ENCODE assay signal across 12 cellular contexts in the genomic region with DNA sequence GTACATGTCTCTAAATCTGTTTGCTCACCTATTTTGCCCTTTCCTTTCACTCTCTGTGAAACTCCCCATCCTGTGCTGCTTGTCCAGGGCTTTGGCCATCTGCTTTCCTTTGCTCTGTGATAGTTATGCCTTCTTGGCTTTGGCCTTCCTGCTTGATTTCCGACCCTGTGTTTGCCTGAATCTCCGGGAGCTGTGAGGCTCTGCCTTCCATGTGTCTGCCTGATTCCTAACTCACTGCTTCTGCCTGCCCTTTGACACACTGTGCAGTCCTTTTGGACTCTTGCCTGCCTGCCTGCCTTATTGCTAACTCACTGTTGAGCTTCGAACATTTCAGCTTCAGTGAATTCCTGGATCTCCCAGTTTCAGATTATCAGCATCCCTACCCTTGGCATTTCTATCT.
DNase-seq lines count a peak whose midpoint lies in the region; ATAC-seq, FAIRE-seq and TF ChIP-seq lines count a peak whose summit lies in the region.
"Had no signal": no experiment of that assay in that cellular context is flagged by ENCODE, and none has a peak within 500 bp of the region (broad histone marks: within the 10 kb centered on the region; RNA-seq: fewer than 3 reads in every experiment).

No MANE protein-coding gene starts in this region.

- no peak overlapping the region for H3K4me2 ChIP-seq in GM23338

- peaks cover 4% of the 10 kb centered on the region; the same call in 2 of the 3 replicates for H3K4me1 Mint-ChIP-seq in GM23338

- no peaks in the 10 kb centered on the region for H4K20me1 ChIP-seq in GM23338 (replicated peaks; ENCODE audit: insufficient read depth)

- DNase-seq in GM23338 (ENCODE audit: low spot score) (no peak), bronchial epithelial cell (ENCODE audit: low read depth) (no peak), left ventricle myocardium superior (peak; percentile 38), ovary (peak in 3 of 5 donors; percentile 11 to 40 (median 15)), COLO668 (lab: John Stamatoyannopoulos, UW; ENCODE audit: unreplicated experiment) (no peak), upper lobe of right lung (no peak)
- DNase-seq: activated CD4-positive, alpha-beta memory T cell treated with anti-CD3 and anti-CD28 coated beads for 36 hours; NK-92 treated with Interleukin-12 subunit alpha and Interleukin-12 subunit beta, amount 100 ng/mL, for 24 hours; stimulated activated naive CD4-positive, alpha-beta T cell had no signal

- H3K27me3 ChIP-seq in GM23338 (ENCODE audit: insufficient read depth) = no peaks in the 10 kb centered on the region
- H3K27me3 ChIP-seq in bronchial epithelial cell (ENCODE audit: control insufficient read depth, insufficient read depth, low read length) = no peaks in the 10 kb centered on the region
- no peaks in the 10 kb centered on the region for H3K27me3 ChIP-seq in ovary
- H3K27me3 ChIP-seq in upper lobe of right lung = no peaks in the 10 kb centered on the region

- no peaks in the 10 kb centered on the region for H3K79me2 ChIP-seq in GM23338 (replicated peaks; ENCODE audit: insufficient read depth)

- no peaks in the 10 kb centered on the region for H3K4me1 ChIP-seq in GM23338 (ENCODE audit: insufficient read depth)
- no peaks in the 10 kb centered on the region for H3K4me1 ChIP-seq in ovary (ENCODE audit: insufficient read depth)
- H3K4me1 ChIP-seq in upper lobe of right lung = no peaks in the 10 kb centered on the region

- TF ChIP-seq CTCF in GM23338 (conservative IDR thresholded peaks at IDR 0.05; ENCODE audit: low read depth in 2 of 2) = no peak
- no peak for TF ChIP-seq CTCF in bronchial epithelial cell (IDR thresholded peaks at IDR 0.05; ENCODE audit: insufficient read depth, low read length, severe bottlenecking)
- no peak for TF ChIP-seq CTCF in ovary (IDR thresholded peaks at IDR 0.05)
- no peak for TF ChIP-seq CTCF in upper lobe of right lung (IDR thresholded peaks at IDR 0.05)

- no peaks in the 10 kb centered on the region for H3K36me3 Mint-ChIP-seq in GM23338 (ENCODE audit: low read depth)
- H3K36me3 Mint-ChIP-seq: activated CD4-positive, alpha-beta memory T cell treated with anti-CD3 and anti-CD28 coated beads for 36 hours had no signal

- TF ChIP-seq POLR2A in ovary (IDR thresholded peaks at IDR 0.05) = no peak

- H3K4me3 ChIP-seq in GM23338 (no peak overlapping the region), bronchial epithelial cell (ENCODE audit: low read depth, low read length) (no peak overlapping the region), ovary (no peak overlapping the region), upper lobe of right lung (no peak overlapping the region)

- H3K9me3 ChIP-seq in ovary (no peaks in the 10 kb centered on the region), upper lobe of right lung (no peaks in the 10 kb centered on the region)

- H3K27me3 Mint-ChIP-seq in GM23338 (ENCODE audit: insufficient read depth, low read depth, poor library complexity) = no peaks in the 10 kb centered on the region

- 2 to 11% (median 2%) methylated on average over 3 of the region's 3 CpGs for WGBS in ovary, 3 donors

- intact Hi-C loops in left ventricle myocardium superior (cut with micrococcal nuclease) = no loop called here
- intact Hi-C loops in ovary (cut with DNase I) = no loop called here
- intact Hi-C loops in upper lobe of right lung (cut with DNase I) = no loop called here

- no peaks in the 10 kb centered on the region for H3K9me3 Mint-ChIP-seq in GM23338
- H3K9me3 Mint-ChIP-seq: activated CD4-positive, alpha-beta memory T cell treated with anti-CD3 and anti-CD28 coated beads for 36 hours had no signal

- no peak overlapping the region; the same call in 1 of the 2 replicates for H3K27ac Mint-ChIP-seq in GM23338
- H3K27ac Mint-ChIP-seq: activated CD4-positive, alpha-beta memory T cell treated with anti-CD3 and anti-CD28 coated beads for 36 hours had no signal

- H3K27ac ChIP-seq in GM23338 (ENCODE audit: low read depth) (no peak overlapping the region), ovary (no peak overlapping the region), upper lobe of right lung (no peak overlapping the region)

- TF ChIP-seq EP300 in ovary (IDR thresholded peaks at IDR 0.05) = no peak

- peak overlapping the region; percentile 88; the same call in 1 of the 2 replicates for H2AFZ ChIP-seq in GM23338

- H3F3A ChIP-seq in GM23338 (replicated peaks; ENCODE audit: low read depth) = no peaks in the 10 kb centered on the region

- no peak overlapping the region for H3K4me3 Mint-ChIP-seq in GM23338
- H3K4me3 Mint-ChIP-seq: activated CD4-positive, alpha-beta memory T cell treated with anti-CD3 and anti-CD28 coated beads for 36 hours had no signal

- H3K36me3 ChIP-seq in GM23338 (ENCODE audit: insufficient read depth) = no peaks in the 10 kb centered on the region
- H3K36me3 ChIP-seq in bronchial epithelial cell (ENCODE audit: control insufficient read depth, insufficient read depth, low read length) = no peaks in the 10 kb centered on the region
- no peaks in the 10 kb centered on the region for H3K36me3 ChIP-seq in ovary
- H3K36me3 ChIP-seq in upper lobe of right lung = no peaks in the 10 kb centered on the region

- H3K9me2 ChIP-seq in GM23338 (ENCODE audit: insufficient read depth) = 0 out of 2 replicates have a peak, but pooled peaks cover 4% of the 10 kb centered on the region

- FAIRE-seq in bronchial epithelial cell (lab: Jason Lieb, UNC) = peak; percentile 58

- ATAC-seq in GM23338 = no peak
- ATAC-seq in left ventricle myocardium superior = peak; percentile 79
- no peak for ATAC-seq in HG03565 (IDR thresholded peaks at IDR 0.05; ENCODE audit: unreplicated experiment)
- ATAC-seq in GM18873 (IDR thresholded peaks at IDR 0.05; ENCODE audit: low FRiP score, unreplicated experiment) = no peak
- ATAC-seq in upper lobe of right lung = no peak
- ATAC-seq: HCT116 had no signal

TF ChIP-seq in GM23338, 12 proteins besides CTCF, POLR2A, EP300 and RAD21 (continues in another document):
- TF ChIP-seq ZNF331 (CRISPR knock-in tag; IDR thresholded peaks at IDR 0.05; ENCODE audit: low read depth) (no peak), EZH2phosphoT487 (IDR thresholded peaks at IDR 0.05; ENCODE audit: unreplicated experiment) (no peak), CREB1 (CRISPR knock-in tag; IDR thresholded peaks at IDR 0.05; ENCODE audit: low read depth) (no peak), JUNB (IDR thresholded peaks at IDR 0.05; ENCODE audit: unreplicated experiment) (no peak), STAT1 (IDR thresholded peaks at IDR 0.05; ENCODE audit: unreplicated experiment) (no peak), NANOG (IDR thresholded peaks at IDR 0.05; ENCODE audit: borderline replicate concordance) (no peak), ZNF114 (CRISPR knock-in tag; IDR thresholded peaks at IDR 0.05) (no peak), EZH2 (IDR thresholded peaks at IDR 0.05; ENCODE audit: low read depth, unreplicated experiment) (no peak), POLR2AphosphoS5 (IDR thresholded peaks at IDR 0.05; ENCODE audit: low read depth) (no peak)
- TF ChIP-seq, protein P1, sequence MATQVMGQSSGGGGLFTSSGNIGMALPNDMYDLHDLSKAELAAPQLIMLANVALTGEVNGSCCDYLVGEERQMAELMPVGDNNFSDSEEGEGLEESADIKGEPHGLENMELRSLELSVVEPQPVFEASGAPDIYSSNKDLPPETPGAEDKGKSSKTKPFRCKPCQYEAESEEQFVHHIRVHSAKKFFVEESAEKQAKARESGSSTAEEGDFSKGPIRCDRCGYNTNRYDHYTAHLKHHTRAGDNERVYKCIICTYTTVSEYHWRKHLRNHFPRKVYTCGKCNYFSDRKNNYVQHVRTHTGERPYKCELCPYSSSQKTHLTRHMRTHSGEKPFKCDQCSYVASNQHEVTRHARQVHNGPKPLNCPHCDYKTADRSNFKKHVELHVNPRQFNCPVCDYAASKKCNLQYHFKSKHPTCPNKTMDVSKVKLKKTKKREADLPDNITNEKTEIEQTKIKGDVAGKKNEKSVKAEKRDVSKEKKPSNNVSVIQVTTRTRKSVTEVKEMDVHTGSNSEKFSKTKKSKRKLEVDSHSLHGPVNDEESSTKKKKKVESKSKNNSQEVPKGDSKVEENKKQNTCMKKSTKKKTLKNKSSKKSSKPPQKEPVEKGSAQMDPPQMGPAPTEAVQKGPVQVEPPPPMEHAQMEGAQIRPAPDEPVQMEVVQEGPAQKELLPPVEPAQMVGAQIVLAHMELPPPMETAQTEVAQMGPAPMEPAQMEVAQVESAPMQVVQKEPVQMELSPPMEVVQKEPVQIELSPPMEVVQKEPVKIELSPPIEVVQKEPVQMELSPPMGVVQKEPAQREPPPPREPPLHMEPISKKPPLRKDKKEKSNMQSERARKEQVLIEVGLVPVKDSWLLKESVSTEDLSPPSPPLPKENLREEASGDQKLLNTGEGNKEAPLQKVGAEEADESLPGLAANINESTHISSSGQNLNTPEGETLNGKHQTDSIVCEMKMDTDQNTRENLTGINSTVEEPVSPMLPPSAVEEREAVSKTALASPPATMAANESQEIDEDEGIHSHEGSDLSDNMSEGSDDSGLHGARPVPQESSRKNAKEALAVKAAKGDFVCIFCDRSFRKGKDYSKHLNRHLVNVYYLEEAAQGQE (IDR thresholded peaks at IDR 0.05; ENCODE audit: unreplicated experiment) = no peak
- TF ChIP-seq, protein P2, sequence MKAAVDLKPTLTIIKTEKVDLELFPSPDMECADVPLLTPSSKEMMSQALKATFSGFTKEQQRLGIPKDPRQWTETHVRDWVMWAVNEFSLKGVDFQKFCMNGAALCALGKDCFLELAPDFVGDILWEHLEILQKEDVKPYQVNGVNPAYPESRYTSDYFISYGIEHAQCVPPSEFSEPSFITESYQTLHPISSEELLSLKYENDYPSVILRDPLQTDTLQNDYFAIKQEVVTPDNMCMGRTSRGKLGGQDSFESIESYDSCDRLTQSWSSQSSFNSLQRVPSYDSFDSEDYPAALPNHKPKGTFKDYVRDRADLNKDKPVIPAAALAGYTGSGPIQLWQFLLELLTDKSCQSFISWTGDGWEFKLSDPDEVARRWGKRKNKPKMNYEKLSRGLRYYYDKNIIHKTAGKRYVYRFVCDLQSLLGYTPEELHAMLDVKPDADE (IDR thresholded peaks at IDR 0.05) = no peak

Comparison
In these comparisons a context has a peak if more than half of its experiments do, and no peak if none do; other contexts are left out.
1. DNase-seq: peak in left ventricle myocardium superior (single experiment) and ovary (3 of 5); none in GM23338 (single experiment), bronchial epithelial cell (single experiment), COLO668 (single experiment) and upper lobe of right lung (single experiment).